8 cellular contexts compared by ENCODE assay signal in genomic region chr4:38860788-38861424, GRCh38. TPM values are rescaled to one million over a fixed set of nuclear protein-coding genes. Genes with fewer than 3 reads are reported as not detected.
DNase-seq lines count a peak whose midpoint lies in the region; ATAC-seq lines count a peak whose summit lies in the region.

No MANE protein-coding gene starts in this region.

- no peak overlapping the region for H3K27ac ChIP-seq in SJCRH30

- ATAC-seq in HG03045 (IDR thresholded peaks at IDR 0.05; ENCODE audit: unreplicated experiment) (peak; percentile 53), GM21619 (IDR thresholded peaks at IDR 0.05; ENCODE audit: unreplicated experiment) (no peak)

- no peak overlapping the region for H3K4me3 ChIP-seq in SJCRH30

- H3K27me3 ChIP-seq in SJCRH30 = no peaks in the 10 kb centered on the region

- H3K9me3 ChIP-seq in SJCRH30 (replicated peaks) = no peaks in the 10 kb centered on the region

- DNase-seq in activated gamma-delta T cell treated with Interleukin-2 at 50 U/mL for 16 hours (peak; percentile 64), activated gamma-delta T cell (lab: John Stamatoyannopoulos, UW) (no peak), SJCRH30 (peak; percentile 58 to 77), iris pigment epithelial cell (ENCODE audit: low read depth) (peak; percentile 64)
- peak; percentile 51 for DNase-seq in activated naive CD4-positive, alpha-beta T cell treated with anti-CD3 and anti-CD28 coated beads, Interleukin-2, amount 50 U/mL, for 16 hours
- DNase-seq in stimulated activated CD8-positive, alpha-beta memory T cell treated with anti-CD3 and anti-CD28 coated beads, Interleukin-7, amount 100 ng/mL, for 24 hours (ENCODE audit: low read depth) = peak; percentile 7

- no peaks in the 10 kb centered on the region for H3K36me3 ChIP-seq in SJCRH30

- H3K4me1 ChIP-seq in SJCRH30 = peaks cover 12% of the 10 kb centered on the region

RNA-seq across cellular contexts. Expression of gene TLR6, which starts 4.3 kb away (rescaled TPM):
- total RNA-seq in SJCRH30 (2014; rRNA removed; shearing (Covaris generic)) = 0.20 and 0.51 TPM in 2 replicates

RNA-seq across cellular contexts. Expression of gene FAM114A1, which starts 6.7 kb away (rescaled TPM):
- total RNA-seq in SJCRH30 (2014; rRNA removed; shearing (Covaris generic)) = 53.3 and 55.9 TPM in 2 replicates

RNA-seq across cellular contexts. Expression of gene TLR1, which starts 56.3 kb away (rescaled TPM):
- 0.53 and 0.61 TPM in 2 replicates for total RNA-seq in SJCRH30 (2014; rRNA removed; shearing (Covaris generic))
